Comparison of ENCODE assay signal across 8 cellular contexts in the genomic region with DNA sequence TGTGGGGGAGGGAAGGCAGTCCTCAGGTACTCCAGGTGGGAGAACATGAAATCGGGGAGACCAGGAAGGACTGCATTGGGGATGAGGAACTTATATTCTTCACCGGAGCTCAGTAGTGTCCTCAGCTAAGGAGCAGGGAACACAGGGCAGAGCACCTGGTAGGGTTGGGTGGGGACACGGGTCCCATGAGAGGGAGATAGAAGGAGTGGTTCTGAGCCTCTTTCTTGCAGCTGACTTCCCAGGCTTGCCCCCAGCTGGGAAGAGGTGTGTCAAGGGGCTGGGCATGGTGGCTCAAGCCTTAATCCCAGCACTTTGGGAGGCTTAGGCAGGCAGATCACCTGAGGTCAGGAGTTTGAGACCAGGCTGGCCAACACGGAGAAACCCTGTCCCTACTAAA. TPM values are rescaled to one million over a fixed set of nuclear protein-coding genes. Genes with fewer than 3 reads are reported as not detected.
A peak's percentile ranks its signal among the peaks of the same experiment; 100 is the strongest.
DNase-seq lines count a peak whose midpoint lies in the region; ATAC-seq, FAIRE-seq and TF ChIP-seq lines count a peak whose summit lies in the region.

No MANE protein-coding gene starts in this region.

- FAIRE-seq in A549 (lab: Jason Lieb, UNC): no peak

- TF ChIP-seq CTCF in A549 (IDR thresholded peaks at IDR 0.05) (no peak), IMR-90 (conservative IDR thresholded peaks at IDR 0.05; ENCODE audit: low read depth, low read length) (no peak), mammary epithelial cell (conservative IDR thresholded peaks at IDR 0.05 in 1 of 2, IDR thresholded peaks at IDR 0.05 in 1 of 2; ENCODE audit: extremely low read depth in 1 of 2, insufficient read depth in 1 of 2, low read depth in 1 of 2, low read length in 2 of 2) (no peak), mucosa of descending colon (IDR thresholded peaks at IDR 0.05) (no peak)

- no peak overlapping the region for H3K56ac ChIP-seq in IMR-90 (ENCODE audit: extremely low read depth, insufficient read depth, low read length)

- DNase-seq in A549 (ENCODE audit: low read depth in 1 of 2, low spot score in 1 of 2) (no peak), IMR-90 (no peak), mammary epithelial cell (no peak), mucosa of descending colon (peak in 2 of 3 donors; percentile 27 to 42), NCI-H1694 (lab: John Stamatoyannopoulos, UW) (no peak), H4 (ENCODE audit: low spot score) (no peak), NCI-H1436 (lab: John Stamatoyannopoulos, UW) (no peak), ecto neural progenitor cell (ENCODE audit: low spot score) (no peak)

- H3K4me1 ChIP-seq in A549: peaks cover 70% of the 10 kb centered on the region
- peaks cover 59% of the 10 kb centered on the region for H3K4me1 ChIP-seq in IMR-90 (ENCODE audit: control insufficient read depth, insufficient read depth, low read length)
- H3K4me1 ChIP-seq in mammary epithelial cell (ENCODE audit: insufficient read depth, low read length): peaks cover 76% of the 10 kb centered on the region
- H3K4me1 ChIP-seq in mucosa of descending colon (ENCODE audit: low read depth): peaks cover 70% of the 10 kb centered on the region

- TF ChIP-seq RAD21 in A549 (conservative IDR thresholded peaks at IDR 0.05 in 1 of 2, IDR thresholded peaks at IDR 0.05 in 1 of 2): no peak
- TF ChIP-seq RAD21 in IMR-90 (IDR thresholded peaks at IDR 0.05; ENCODE audit: low read length): no peak

- peaks cover 33% of the 10 kb centered on the region for H3K79me2 ChIP-seq in mammary epithelial cell (ENCODE audit: insufficient read depth, low read length)

- H4K8ac ChIP-seq in IMR-90 (ENCODE audit: low read depth in 2 of 2, low read length in 2 of 2): peak overlapping the region; percentile 61 to 94; a peak in 2 of 4 replicates

- 77% methylated on average over 4 of the region's 4 CpGs for WGBS in A549 (ENCODE audit: missing lambda C conversion rate)
- WGBS in IMR-90 (ENCODE audit: extremely low coverage in 2 of 2, insufficient read length in 1 of 2), 2 experiments: 85% methylated on average over 2 of the region's 4 CpGs; no CpG with 5 or more reads in 1 of the 2 experiments
- WGBS in mammary epithelial cell (ENCODE audit: low coverage, missing lambda C conversion rate): 67% methylated on average over 4 of the region's 4 CpGs

- POLR2A ChIA-PET in A549 (lab: Yijun Ruan, JAX): interaction anchor here (2.0 kb wide), 2 partner anchors 18 to 21 kb away, joined by 6 to 12 read pairs; a partner anchor contains a TSS
- POLR2A ChIA-PET in IMR-90 (lab: Charles Lee; ENCODE audit: unreplicated experiment): interaction anchor here (1.4 kb wide), 1 partner anchor 217 kb away, joined by 3 read pairs; no protein-coding TSS in a partner anchor

- in situ Hi-C loops in IMR-90 (cut with MboI; ENCODE audit: low sequenced_read_pairs): no loop called here
- in situ Hi-C loops in mammary epithelial cell (cut with MboI; ENCODE audit: low sequenced_read_pairs in 2 of 2): no loop called here

- peak overlapping the region; percentile 1 for H2AK9ac ChIP-seq in IMR-90 (replicated peaks; ENCODE audit: low read depth, low read length, poor library complexity)

- H3K4me3 ChIP-seq in A549: peak overlapping the region; percentile 74; the same call in 2 of the 3 replicates
- H3K4me3 ChIP-seq in IMR-90 (ENCODE audit: insufficient read depth, low read depth, low read length): no peak overlapping the region
- H3K4me3 ChIP-seq in mammary epithelial cell (replicated peaks in 1 of 3; ENCODE audit: insufficient read depth in 1 of 3, low read depth in 2 of 3, low read length in 3 of 3): peak overlapping the region in 1 of 3 experiments; percentile 76
- no peak overlapping the region for H3K4me3 ChIP-seq in mucosa of descending colon

- CTCF ChIA-PET in A549 (lab: Yijun Ruan, JAX) (interaction anchor here (0.9 to 9.7 kb wide), 9 partner anchors 12 to 196 kb away, joined by 3 to 138 read pairs (median 5); a partner anchor contains a TSS), IMR-90 (lab: Yijun Ruan, JAX) (interaction anchor here (1.5 to 2.3 kb wide), 2 partner anchors 13 to 88 kb away, joined by 3 to 5 read pairs; no protein-coding TSS in a partner anchor), mammary epithelial cell (lab: Charles Lee; ENCODE audit: low non-redundant PET) (interaction anchor here (0.6 to 0.7 kb wide), 2 partner anchors 15 to 227 kb away, joined by 3 to 7 read pairs; no protein-coding TSS in a partner anchor)

- H3K4me2 ChIP-seq in A549 (peak overlapping the region; percentile 97), IMR-90 (ENCODE audit: low read depth, low read length) (peak overlapping the region; percentile 69), mammary epithelial cell (ENCODE audit: insufficient read depth, low read depth, low read length) (peak overlapping the region; percentile 94)

- H2BK15ac ChIP-seq in IMR-90 (ENCODE audit: low read depth, low read length): peak overlapping the region; percentile 87; the same call in 2 of the 3 replicates

- intact Hi-C loops in IMR-90 (cut with micrococcal nuclease): loop anchor here (5.0 kb wide), 1 partner anchor 147 kb away; a partner anchor contains a TSS
- intact Hi-C loops in mammary epithelial cell (cut with micrococcal nuclease): loop anchor here (5.0 kb wide), 1 partner anchor 298 kb away; no protein-coding TSS in a partner anchor
- intact Hi-C loops in mucosa of descending colon (cut with DNase I, micrococcal nuclease): loop anchor here in 1 of 2 donors (5.0 kb wide), 1 partner anchor 232 kb away; no protein-coding TSS in a partner anchor

- peaks cover 22 to 77% of the 10 kb centered on the region in 2 experiments; a peak in 3 of 4 replicates for H3K79me1 ChIP-seq in IMR-90 (ENCODE audit: low read depth in 1 of 2, low read length in 2 of 2)

- H3K36me3 ChIP-seq in IMR-90 (ENCODE audit: control insufficient read depth, insufficient read depth, low read length): no peaks in the 10 kb centered on the region
- H3K36me3 ChIP-seq in mammary epithelial cell (ENCODE audit: insufficient read depth, low read length): no peaks in the 10 kb centered on the region
- H3K36me3 ChIP-seq in mucosa of descending colon (ENCODE audit: low read depth): no peaks in the 10 kb centered on the region

- peak overlapping the region; percentile 95 for H3K23ac ChIP-seq in IMR-90 (ENCODE audit: low read depth, low read length)

- peak overlapping the region; percentile 88 for H4K91ac ChIP-seq in IMR-90 (ENCODE audit: insufficient read depth, low read depth, low read length)

- peak overlapping the region; percentile 97 for H3K14ac ChIP-seq in IMR-90 (replicated peaks; ENCODE audit: low read depth, low read length)

- peak overlapping the region; percentile 87 for H2BK5ac ChIP-seq in IMR-90 (ENCODE audit: low read depth, low read length, poor library complexity, severe bottlenecking)

- H3K27me3 ChIP-seq in IMR-90 (ENCODE audit: control insufficient read depth, insufficient read depth, low read length) (no peaks in the 10 kb centered on the region), mammary epithelial cell (ENCODE audit: insufficient read depth, low read length) (peaks cover 4% of the 10 kb centered on the region)

- H3K9ac ChIP-seq in IMR-90 (ENCODE audit: low read depth, low read length) (peak overlapping the region; percentile 11; the same call in 1 of the 2 replicates), mammary epithelial cell (ENCODE audit: insufficient read depth, low read length) (no peak overlapping the region)

- peak overlapping the region; percentile 91 for H2BK120ac ChIP-seq in IMR-90 (ENCODE audit: low read depth, low read length)

- peak overlapping the region; percentile 84; the same call in 1 of the 2 replicates for H2BK20ac ChIP-seq in IMR-90 (ENCODE audit: low read depth, low read length)

- TSS peak; percentile 36 for BruUV-seq in IMR-90 (replicated peaks; lab: Mats Ljungman, UMichigan)
- no TSS peak for BruUV-seq in mammary epithelial cell (replicated peaks; lab: Mats Ljungman, UMichigan)

- TF ChIP-seq EP300 in A549 (IDR thresholded peaks at IDR 0.05): no peak

- no peak for TF ChIP-seq POLR2A in A549 (IDR thresholded peaks at IDR 0.05; ENCODE audit: low read length)
- no peak for TF ChIP-seq POLR2A in IMR-90 (IDR thresholded peaks at IDR 0.05; ENCODE audit: low read depth, low read length)

- H2AFZ ChIP-seq in IMR-90 (replicated peaks; ENCODE audit: low read length, poor library complexity): no peak overlapping the region
- H2AFZ ChIP-seq in mammary epithelial cell (ENCODE audit: low read depth, low read length): no peak overlapping the region

- no peaks in the 10 kb centered on the region for H3K9me3 ChIP-seq in A549
- H3K9me3 ChIP-seq in IMR-90 (ENCODE audit: control insufficient read depth, insufficient read depth, low read length): no peaks in the 10 kb centered on the region
- no peaks in the 10 kb centered on the region for H3K9me3 ChIP-seq in mammary epithelial cell (replicated peaks; ENCODE audit: insufficient read depth, low read length)
- H3K9me3 ChIP-seq in mucosa of descending colon: no peaks in the 10 kb centered on the region

- ATAC-seq in A549 (no peak), IMR-90 (ENCODE audit: low read depth) (no peak), mucosa of descending colon (no peak)

- peaks cover 39% of the 10 kb centered on the region for H3K9me1 ChIP-seq in IMR-90 (ENCODE audit: insufficient read depth, low read length)

- peak overlapping the region; percentile 9; the same call in 1 of the 2 replicates for H4K5ac ChIP-seq in IMR-90 (ENCODE audit: low read depth, low read length)

- H3K27ac ChIP-seq in A549 (peak overlapping the region; percentile 91 to 98), IMR-90 (ENCODE audit: insufficient read depth, low read length) (peak overlapping the region; percentile 88), mammary epithelial cell (ENCODE audit: insufficient read depth, low read depth, low read length) (peak overlapping the region; percentile 43)

- 0 out of 2 replicates have a peak overlapping the region, but pooled peaks have one; percentile 6 for H3K18ac ChIP-seq in IMR-90 (ENCODE audit: low read depth, low read length)

- peak overlapping the region; percentile 99 for H2AK5ac ChIP-seq in IMR-90 (ENCODE audit: low read depth, low read length)

- H4K20me1 ChIP-seq in IMR-90 (ENCODE audit: insufficient read depth, low read length) (no peaks in the 10 kb centered on the region; the same call in none of the 2 replicates), mammary epithelial cell (ENCODE audit: insufficient read depth, low read length) (no peaks in the 10 kb centered on the region)

- dilution Hi-C loops in IMR-90 (cut with HindIII; ENCODE audit: low sequenced_read_pairs, unreplicated experiment) (no loop called here), mammary epithelial cell (cut with HindIII; ENCODE audit: low sequenced_read_pairs) (no loop called here)

- peak overlapping the region; percentile 96 for H3K4ac ChIP-seq in IMR-90 (ENCODE audit: low read depth, low read length)

RNA-seq across cellular contexts. Expression of a gene that starts 2.1 kb away (rescaled TPM):
- 16.1 and 18.1 TPM in 2 replicates for polyA plus RNA-seq in A549 (2011; rRNA removed)
- polyA plus RNA-seq in A549 (2012; cell fraction: cytosol; rRNA removed): 34.2 and 36.9 TPM in 2 replicates
- polyA plus RNA-seq in A549 (2012; cell fraction: nucleus; rRNA removed): 169 and 214 TPM in 2 replicates
- polyA plus RNA-seq in A549 (2017; fragmentation: RNase III; extraction: RNeasy Plus Mini Kit Qiagen cat#74134 plus additional on column Dnase treatment): 29.1 to 34.2 TPM (median 33.6 TPM) in 3 replicates
- polyA minus RNA-seq in A549 (2011; rRNA and poly(A)+ RNA removed): 23.2 and 31.8 TPM in 2 replicates
- total RNA-seq in IMR-90 (2012; rRNA removed): 13.1 and 13.8 TPM in 2 replicates
- polyA plus RNA-seq in IMR-90 (2012; rRNA removed): 64.0 and 71.4 TPM in 2 replicates
- polyA plus RNA-seq in IMR-90 (2012; cell fraction: cytosol; rRNA removed): 41.0 and 42.3 TPM in 2 replicates
- polyA plus RNA-seq in IMR-90 (2012; cell fraction: nucleus; rRNA removed; ENCODE audit: low replicate concordance): 260 and 582 TPM in 2 replicates
- 10 to 100 TPM in 1 of 2 donors, 1 to 10 TPM in 1; 6.7 to 38.7 TPM for total RNA-seq in mammary epithelial cell
- 31.6 TPM for polyA plus RNA-seq in mammary epithelial cell
- polyA minus RNA-seq in mammary epithelial cell: 25.9 TPM
- 10 to 100 TPM; 30.7 to 36.5 (median 34.1) TPM for total RNA-seq in mucosa of descending colon
- 18.4 and 21.2 TPM in 2 replicates for total RNA-seq in H4 (2014; rRNA removed; shearing (Covaris generic))

RNA-seq across cellular contexts. Expression of a gene that starts 3.6 kb away (rescaled TPM):
- polyA plus RNA-seq in A549 (2011; rRNA removed) (0.83 and 1.1 TPM in 2 replicates), A549 (2017; fragmentation: RNase III; extraction: RNeasy Plus Mini Kit Qiagen cat#74134 plus additional on column Dnase treatment) (1.6 to 2.6 TPM (median 2.5 TPM) in 3 replicates), IMR-90 (2012; rRNA removed) (5.4 and 5.7 TPM in 2 replicates), mammary epithelial cell (0.37 TPM)
- 1.2 and 1.3 TPM in 2 replicates for polyA plus RNA-seq in A549 (2012; cell fraction: cytosol; rRNA removed)
- 8.4 and 9.9 TPM in 2 replicates for polyA plus RNA-seq in A549 (2012; cell fraction: nucleus; rRNA removed)
- 0.99 and 1.6 TPM in 2 replicates for polyA minus RNA-seq in A549 (2011; rRNA and poly(A)+ RNA removed)
- total RNA-seq in IMR-90 (2012; rRNA removed) (1.8 and 2.5 TPM in 2 replicates), mammary epithelial cell (1 to 10 TPM in 1 of 2 donors, under 1 TPM in 1; 0.67 to 1.7 TPM), mucosa of descending colon (1 to 10 TPM; 1.7 to 2.6 (median 1.9) TPM)
- 2.5 and 4.1 TPM in 2 replicates for polyA plus RNA-seq in IMR-90 (2012; cell fraction: cytosol; rRNA removed)
- polyA plus RNA-seq in IMR-90 (2012; cell fraction: nucleus; rRNA removed; ENCODE audit: low replicate concordance): 56.1 and 64.8 TPM in 2 replicates
- not detected for polyA minus RNA-seq in mammary epithelial cell
- 0.81 and 1.4 TPM in 2 replicates for total RNA-seq in H4 (2014; rRNA removed; shearing (Covaris generic))

RNA-seq across cellular contexts. Expression of a gene that starts 18.3 kb away (rescaled TPM):
- polyA plus RNA-seq in A549 (2011; rRNA removed) (70.2 and 73.5 TPM in 2 replicates), A549 (2017; fragmentation: RNase III; extraction: RNeasy Plus Mini Kit Qiagen cat#74134 plus additional on column Dnase treatment) (103 to 114 TPM (median 114 TPM) in 3 replicates), IMR-90 (2012; rRNA removed) (66.5 and 68.8 TPM in 2 replicates), mammary epithelial cell (62.9 TPM)
- 117 and 121 TPM in 2 replicates for polyA plus RNA-seq in A549 (2012; cell fraction: cytosol; rRNA removed)
- 96.8 and 125 TPM in 2 replicates for polyA plus RNA-seq in A549 (2012; cell fraction: nucleus; rRNA removed)
- 61.1 and 70.3 TPM in 2 replicates for polyA minus RNA-seq in A549 (2011; rRNA and poly(A)+ RNA removed)
- total RNA-seq in IMR-90 (2012; rRNA removed) (41.7 and 65.6 TPM in 2 replicates), mammary epithelial cell (10 to 100 TPM; 24.5 to 43.1 TPM), mucosa of descending colon (10 to 100 TPM; 30.8 to 39.6 (median 36.1) TPM)
- 73.8 and 83.8 TPM in 2 replicates for polyA plus RNA-seq in IMR-90 (2012; cell fraction: cytosol; rRNA removed)
- 75.2 and 101 TPM in 2 replicates for polyA plus RNA-seq in IMR-90 (2012; cell fraction: nucleus; rRNA removed; ENCODE audit: low replicate concordance)
- 54.5 TPM for polyA minus RNA-seq in mammary epithelial cell
- total RNA-seq in H4 (2014; rRNA removed; shearing (Covaris generic)): 31.1 and 38.4 TPM in 2 replicates

RNA-seq across cellular contexts. Expression of a gene that starts 34.1 kb away (rescaled TPM):
- polyA plus RNA-seq in A549 (2011; rRNA removed) (10.0 and 17.7 TPM in 2 replicates), A549 (2017; fragmentation: RNase III; extraction: RNeasy Plus Mini Kit Qiagen cat#74134 plus additional on column Dnase treatment) (15.6 to 16.6 TPM (median 15.9 TPM) in 3 replicates), IMR-90 (2012; rRNA removed) (50.7 and 56.8 TPM in 2 replicates), mammary epithelial cell (0.83 TPM)
- 16.6 and 21.7 TPM in 2 replicates for polyA plus RNA-seq in A549 (2012; cell fraction: cytosol; rRNA removed)
- polyA plus RNA-seq in A549 (2012; cell fraction: nucleus; rRNA removed): 99.4 and 105 TPM in 2 replicates
- 21.7 and 24.1 TPM in 2 replicates for polyA minus RNA-seq in A549 (2011; rRNA and poly(A)+ RNA removed)
- total RNA-seq in IMR-90 (2012; rRNA removed) (8.3 and 14.0 TPM in 2 replicates), mammary epithelial cell (1 to 10 TPM; 1.2 to 1.7 TPM), mucosa of descending colon (10 to 100 TPM in 2 of 3 donors, 1 to 10 TPM in 1; 8.0 to 15.4 (median 10.5) TPM)
- 15.6 and 26.1 TPM in 2 replicates for polyA plus RNA-seq in IMR-90 (2012; cell fraction: cytosol; rRNA removed)
- 214 and 556 TPM in 2 replicates for polyA plus RNA-seq in IMR-90 (2012; cell fraction: nucleus; rRNA removed; ENCODE audit: low replicate concordance)
- not detected for polyA minus RNA-seq in mammary epithelial cell
- 2.4 and 6.7 TPM in 2 replicates for total RNA-seq in H4 (2014; rRNA removed; shearing (Covaris generic))

RNA-seq across cellular contexts. Expression of a gene that starts 46.3 kb away (rescaled TPM):
- polyA plus RNA-seq in A549 (2011; rRNA removed): 0.62 and 1.0 TPM in 2 replicates
- 2.0 and 2.1 TPM in 2 replicates for polyA plus RNA-seq in A549 (2012; cell fraction: cytosol; rRNA removed)
- polyA plus RNA-seq in A549 (2012; cell fraction: nucleus; rRNA removed): 13.0 and 15.7 TPM in 2 replicates
- 1.3 to 1.5 TPM (median 1.4 TPM) in 3 replicates for polyA plus RNA-seq in A549 (2017; fragmentation: RNase III; extraction: RNeasy Plus Mini Kit Qiagen cat#74134 plus additional on column Dnase treatment)
- polyA minus RNA-seq in A549 (2011; rRNA and poly(A)+ RNA removed): 0.78 and 1.2 TPM in 2 replicates
- total RNA-seq in IMR-90 (2012; rRNA removed): 0.28 and 0.36 TPM in 2 replicates
- polyA plus RNA-seq in IMR-90 (2012; rRNA removed): 1.6 and 1.9 TPM in 2 replicates
- polyA plus RNA-seq in IMR-90 (2012; cell fraction: cytosol; rRNA removed): 0.70 and 0.78 TPM in 2 replicates
- 7.2 and 21.3 TPM in 2 replicates for polyA plus RNA-seq in IMR-90 (2012; cell fraction: nucleus; rRNA removed; ENCODE audit: low replicate concordance)
- 10 to 100 TPM; 25.8 to 29.0 TPM for total RNA-seq in mammary epithelial cell
- polyA plus RNA-seq in mammary epithelial cell: 37.4 TPM
- polyA minus RNA-seq in mammary epithelial cell: 21.3 TPM
- 10 to 100 TPM; 25.4 to 68.0 (median 42.1) TPM for total RNA-seq in mucosa of descending colon
- total RNA-seq in H4 (2014; rRNA removed; shearing (Covaris generic)): 0.06 and 0.29 TPM in 2 replicates

Comparison
In these comparisons a context has a peak if more than half of its experiments do, and no peak if none do; other contexts are left out.
1. DNase-seq: peak in mucosa of descending colon (2 of 3); none in A549 (0 of 2), IMR-90 (single experiment), mammary epithelial cell (single experiment), NCI-H1694 (single experiment), H4 (single experiment), NCI-H1436 (single experiment) and ecto neural progenitor cell (single experiment).
2. H3K27ac ChIP-seq: peak in every context shown above with its lines; median percentile 94 in A549; 88 in IMR-90; 43 in mammary epithelial cell.
3. Peak in every context shown above with its lines, with median percentiles within 50 percentile points of each other: H3K4me2 ChIP-seq.